ENCODE assay signal across 9 cellular contexts in genomic region chr3:187747506-187747905, GRCh38. TPM values are rescaled to one million over a fixed set of nuclear protein-coding genes. Genes with fewer than 3 reads are reported as not detected.
DNase-seq lines count a peak whose midpoint lies in the region; ATAC-seq and TF ChIP-seq lines count a peak whose summit lies in the region.
"Had no signal": no experiment of that assay in that cellular context is flagged by ENCODE, and none has a peak within 500 bp of the region (broad histone marks: within the 10 kb centered on the region; RNA-seq: fewer than 3 reads in every experiment).

No MANE protein-coding gene starts in this region.

- H3K4me1 Mint-ChIP-seq in H9: peaks cover 62 to 64% of the 10 kb centered on the region in 2 experiments
- H3K4me1 Mint-ChIP-seq in activated CD4-positive, alpha-beta memory T cell treated with anti-CD3 and anti-CD28 coated beads, Interleukin-2, amount 10 ng/mL, durations not matched to agents 7 days and 5 days: peaks cover 57% of the 10 kb centered on the region

- H3K4me3 ChIP-seq in skin epidermis: no peak overlapping the region

- POLR2A ChIA-PET in activated CD4-positive, alpha-beta memory T cell treated with anti-CD3 and anti-CD28 coated beads, Interleukin-2, amount 10 ng/mL, durations not matched to agents 7 days and 5 days (lab: Charles Lee): interaction anchor here (0.6 to 9.2 kb wide), 22 partner anchors 9 to 1294 kb away, joined by 3 to 251 read pairs (median 4); partner anchors contain the start of gene LPP

- no peak overlapping the region for H3K4me3 Mint-ChIP-seq in H9
- H3K4me3 Mint-ChIP-seq in activated CD4-positive, alpha-beta memory T cell treated with anti-CD3 and anti-CD28 coated beads, Interleukin-2, amount 10 ng/mL, durations not matched to agents 7 days and 5 days: peak overlapping the region; percentile 89

- no peak overlapping the region for H3K18ac ChIP-seq in H9 (ENCODE audit: insufficient read length, low read depth, low read length)

- H3K4me2 ChIP-seq in H9 (ENCODE audit: insufficient read depth, insufficient read length, low read length): no peak overlapping the region

- H3K4ac ChIP-seq in H9 (ENCODE audit: low read depth, low read length): no peak overlapping the region

- no peaks in the 10 kb centered on the region for H3K36me3 Mint-ChIP-seq in H9 (ENCODE audit: insufficient read depth in 1 of 3, low read depth in 3 of 3)
- H3K36me3 Mint-ChIP-seq in activated CD4-positive, alpha-beta memory T cell treated with anti-CD3 and anti-CD28 coated beads, Interleukin-2, amount 10 ng/mL, durations not matched to agents 7 days and 5 days (ENCODE audit: low read depth): peaks cover 24% of the 10 kb centered on the region

- no peaks in the 10 kb centered on the region for H3K9me3 ChIP-seq in H9 (ENCODE audit: control insufficient read depth, low read depth, low read length)

- H3K27ac Mint-ChIP-seq in H9: peak overlapping the region; percentile 8 to 82 (median 57); a peak in 2 of 7 replicates
- peak overlapping the region; percentile 99 for H3K27ac Mint-ChIP-seq in activated CD4-positive, alpha-beta memory T cell treated with anti-CD3 and anti-CD28 coated beads, Interleukin-2, amount 10 ng/mL, durations not matched to agents 7 days and 5 days

- no CpG with 5 or more reads among the region's 5 CpGs for WGBS in H9 (ENCODE audit: extremely low coverage, insufficient read length, low lambda C conversion rate)

- no peaks in the 10 kb centered on the region; a peak in 2 of 5 replicates for H3K9me3 Mint-ChIP-seq in H9
- peaks cover 1% of the 10 kb centered on the region for H3K9me3 Mint-ChIP-seq in activated CD4-positive, alpha-beta memory T cell treated with anti-CD3 and anti-CD28 coated beads, Interleukin-2, amount 10 ng/mL, durations not matched to agents 7 days and 5 days

- peaks cover 24% of the 10 kb centered on the region for H3K23me2 ChIP-seq in H9 (ENCODE audit: insufficient read length, low read depth, low read length, poor library complexity, severe bottlenecking)

- H3K27me3 Mint-ChIP-seq in H9 (ENCODE audit: low read depth): peaks cover 13% of the 10 kb centered on the region
- H3K27me3 Mint-ChIP-seq in activated CD4-positive, alpha-beta memory T cell treated with anti-CD3 and anti-CD28 coated beads, Interleukin-2, amount 10 ng/mL, durations not matched to agents 7 days and 5 days: no peaks in the 10 kb centered on the region

- H3K79me2 ChIP-seq in H9 (ENCODE audit: insufficient read depth, low read length): no peaks in the 10 kb centered on the region

- no peak overlapping the region for H3K23ac ChIP-seq in H9 (ENCODE audit: insufficient read length, low read depth, low read length)

- H3K9ac ChIP-seq in H9 (ENCODE audit: extremely low read depth, insufficient read length, low read length): no peak overlapping the region

- no peaks in the 10 kb centered on the region for H4K20me1 ChIP-seq in H9 (ENCODE audit: control insufficient read depth, insufficient read depth, insufficient read length)

- no peak overlapping the region for H2BK20ac ChIP-seq in H9 (ENCODE audit: low read depth, low read length, poor library complexity, severe bottlenecking)

- no peak for ATAC-seq in GM19467 (IDR thresholded peaks at IDR 0.05; ENCODE audit: unreplicated experiment)
- no peak for ATAC-seq in HG03159 (IDR thresholded peaks at IDR 0.05; ENCODE audit: unreplicated experiment)

- no peak overlapping the region for H2BK5ac ChIP-seq in H9 (ENCODE audit: insufficient read length, low read length)

- no peak overlapping the region for H3K14ac ChIP-seq in H9 (ENCODE audit: insufficient read depth, low read length)

- H3K27ac ChIP-seq in H9 (ENCODE audit: insufficient read length, low read depth, low read length) (no peak overlapping the region), layer of hippocampus (ENCODE audit: low read depth, low read length) (peak overlapping the region; percentile 27), skin epidermis (peak overlapping the region in 18 of 21 experiments; percentile 12 to 100 (median 99))
- H3K27ac ChIP-seq: HL-60 had no signal

- H2BK120ac ChIP-seq in H9 (ENCODE audit: low read depth, low read length, poor library complexity, severe bottlenecking): no peak overlapping the region

- no peak overlapping the region for H2AK5ac ChIP-seq in H9 (ENCODE audit: insufficient read length, low read length)

- DNase-seq in H9 (no peak), erythroblast (lab: John Stamatoyannopoulos, UW) (no peak)
- no peak for DNase-seq in activated CD4-positive, alpha-beta memory T cell treated with anti-CD3 and anti-CD28 coated beads, Interleukin-2, amount 10 ng/mL, durations not matched to agents 7 days and 5 days

- CTCF ChIA-PET in activated CD4-positive, alpha-beta memory T cell treated with anti-CD3 and anti-CD28 coated beads, Interleukin-2, amount 10 ng/mL, durations not matched to agents 7 days and 5 days (lab: Charles Lee): interaction anchor here (0.5 to 5.2 kb wide), 38 partner anchors 9 to 1396 kb away, joined by 3 to 79 read pairs (median 4); partner anchors contain the start of gene LPP

- no peak overlapping the region for H2BK12ac ChIP-seq in H9 (ENCODE audit: insufficient read length, low read depth, low read length)

- peaks cover 7% of the 10 kb centered on the region; the same call in 1 of the 2 replicates for H3K4me1 ChIP-seq in H9 (ENCODE audit: insufficient read depth, low read length)

- no peak overlapping the region for H4K91ac ChIP-seq in H9 (ENCODE audit: insufficient read length, low read depth, low read length)

- H3K27me3 ChIP-seq in H9 (ENCODE audit: insufficient read depth, low read length) (no peaks in the 10 kb centered on the region), layer of hippocampus (ENCODE audit: control insufficient read depth, insufficient read depth, low read length) (no peaks in the 10 kb centered on the region)

- H4K8ac ChIP-seq in H9 (replicated peaks; ENCODE audit: insufficient read length, low read depth, low read length): no peak overlapping the region

- H3T11ph ChIP-seq in H9 (ENCODE audit: low read length): no peak overlapping the region

- H4K5ac ChIP-seq in H9 (ENCODE audit: insufficient read length, low read depth, low read length): no peak overlapping the region

- no peak for TF ChIP-seq CTCF in H9 (conservative IDR thresholded peaks at IDR 0.05)

- no peaks in the 10 kb centered on the region for H3K79me1 ChIP-seq in H9 (ENCODE audit: insufficient read depth, low read depth, low read length, poor library complexity, severe bottlenecking)

- no peak overlapping the region for H2BK15ac ChIP-seq in H9 (ENCODE audit: low read depth, low read length)

- no peak for TF ChIP-seq POLR2A in erythroblast (IDR thresholded peaks at IDR 0.05; ENCODE audit: low read length)

- no peak overlapping the region for H2AFZ ChIP-seq in H9 (ENCODE audit: low read length)

- no peak overlapping the region for H3K56ac ChIP-seq in H9 (ENCODE audit: insufficient read length, low read depth, low read length)

RNA-seq across cellular contexts. Expression of gene BCL6, which starts 2.2 kb away (rescaled TPM):
- total RNA-seq in H9 (2021): 3.4 and 4.1 TPM in 2 replicates
- 10 to 100 TPM; 30.4 to 33.4 TPM for total RNA-seq in activated CD4-positive, alpha-beta memory T cell treated with anti-CD3 and anti-CD28 coated beads, Interleukin-2, amount 10 ng/mL, durations not matched to agents 7 days and 5 days

RNA-seq across cellular contexts. Expression of gene RTP2, which starts 45.1 kb away (rescaled TPM):
- total RNA-seq in H9 (2021): not detected in 2 replicates
- not detected for total RNA-seq in activated CD4-positive, alpha-beta memory T cell treated with anti-CD3 and anti-CD28 coated beads, Interleukin-2, amount 10 ng/mL, durations not matched to agents 7 days and 5 days
- total RNA-seq: lower leg skin had no signal
